In genomic region chr4:77493120-77493767, GRCh38 we compare ENCODE assay signal across 11 cellular contexts.
DNase-seq lines count a peak whose midpoint lies in the region; ATAC-seq and TF ChIP-seq lines count a peak whose summit lies in the region.
"Had no signal": no experiment of that assay in that cellular context is flagged by ENCODE, and none has a peak within 500 bp of the region (broad histone marks: within the 10 kb centered on the region; RNA-seq: fewer than 3 reads in every experiment).

No MANE protein-coding gene starts in this region.

- H3K4me3 ChIP-seq in GM12865 (ENCODE audit: low read depth, low read length) (no peak overlapping the region), OCI-LY3 (ENCODE audit: low read length) (peak overlapping the region; percentile 33; the same call in 1 of the 2 replicates)

- H3K27ac ChIP-seq in OCI-LY3 (ENCODE audit: low read length), result peak overlapping the region; percentile 97

- peaks cover 25% of the 10 kb centered on the region for H3K36me3 ChIP-seq in OCI-LY3 (replicated peaks; ENCODE audit: low read depth, low read length)

- peak overlapping the region; percentile 86 for H3K9ac ChIP-seq in OCI-LY3 (ENCODE audit: low read length)

- peaks cover 20% of the 10 kb centered on the region; the same call in 1 of the 2 replicates for H3K9me3 ChIP-seq in OCI-LY3 (ENCODE audit: insufficient read depth, low read length)

- no peak overlapping the region for H2AFZ ChIP-seq in OCI-LY3 (ENCODE audit: low read depth, low read length)

- H3K4me1 ChIP-seq in OCI-LY3 (ENCODE audit: low read length), result peaks cover 71% of the 10 kb centered on the region

- TF ChIP-seq CTCF in GM12865 (IDR thresholded peaks at IDR 0.05; ENCODE audit: insufficient read depth, low read depth, low read length, missing control alignments) (no peak), OCI-LY3 (IDR thresholded peaks at IDR 0.05; ENCODE audit: low read depth, low read length) (no peak)

- DNase-seq in GM12865 (ENCODE audit: low read depth) (peak; percentile 27), EL (no peak), NCI-H524 (lab: John Stamatoyannopoulos, UW) (no peak), H4 (ENCODE audit: low spot score) (no peak)
- DNase-seq in stimulated activated CD4-positive, alpha-beta T cell treated with anti-CD3 and anti-CD28 coated beads, Interleukin-4, amount 100 ng/mL, for 24 hours, result no peak
- DNase-seq: activated CD4-positive, alpha-beta T cell treated with anti-CD3 and anti-CD28 coated beads, Interleukin-2, amount 50 U/mL, for 4 hours; activated naive CD4-positive, alpha-beta T cell treated with anti-CD3 and anti-CD28 coated beads, Interleukin-2, amount 50 U/mL, for 16 hours; NCI-H2029 treated with DMSO at 0.1 percent for 48 hours had no signal

- H3K79me2 ChIP-seq in OCI-LY3 (ENCODE audit: low read length), result no peaks in the 10 kb centered on the region

- H3K4me2 ChIP-seq in OCI-LY3 (ENCODE audit: low read length), result peak overlapping the region; percentile 66

- peak; percentile 86 for ATAC-seq in GM19351 (IDR thresholded peaks at IDR 0.05; ENCODE audit: unreplicated experiment)
- peak; percentile 58 for ATAC-seq in HG02973 (IDR thresholded peaks at IDR 0.05; ENCODE audit: unreplicated experiment)

- H4K20me1 ChIP-seq in OCI-LY3 (ENCODE audit: insufficient read depth, low read length), result no peaks in the 10 kb centered on the region

- H3K27me3 ChIP-seq in OCI-LY3 (ENCODE audit: low read depth, low read length), result no peaks in the 10 kb centered on the region
